In the genomic region with DNA sequence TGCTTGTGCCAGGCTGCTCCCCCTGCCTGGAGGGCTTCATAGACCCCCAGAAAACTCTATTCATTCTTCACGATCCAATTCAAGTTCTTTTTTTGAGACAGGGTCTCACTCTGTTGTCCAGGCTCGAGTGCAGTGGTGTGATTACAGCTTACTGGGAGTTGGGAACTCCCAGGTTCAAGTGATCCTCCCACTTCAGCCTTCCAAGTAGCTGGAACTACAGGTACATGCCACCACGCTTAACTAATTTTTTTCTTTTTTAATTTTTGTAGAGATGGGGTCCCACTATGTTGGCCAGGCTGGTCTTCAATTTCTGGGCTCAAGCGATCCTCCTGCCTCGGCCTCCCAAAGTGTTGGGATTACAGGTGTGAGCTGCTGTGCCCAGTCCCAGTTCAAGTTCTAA, we compare ENCODE assay signal across 1 cellular context.
A peak's percentile ranks its signal among the peaks of the same experiment; 100 is the strongest.
TF ChIP-seq lines count a peak whose summit lies in the region.

No MANE protein-coding gene starts in this region.

TF ChIP-seq in HepG2, 621 proteins besides CTCF, POLR2A, EP300 and RAD21:
- TF ChIP-seq ZBTB21 (CRISPR knock-in tag; IDR thresholded peaks at IDR 0.05) (no peak), ZNF354B (CRISPR knock-in tag; IDR thresholded peaks at IDR 0.05) (no peak), ZKSCAN5 (CRISPR knock-in tag; IDR thresholded peaks at IDR 0.05) (no peak), ZNF121 (CRISPR knock-in tag; IDR thresholded peaks at IDR 0.05) (peak; percentile 74), ATAD3A (CRISPR knock-in tag; IDR thresholded peaks at IDR 0.05) (no peak), ZNF558 (CRISPR knock-in tag; IDR thresholded peaks at IDR 0.05; ENCODE audit: borderline replicate concordance) (no peak), FOSL2 (CRISPR knock-in tag; IDR thresholded peaks at IDR 0.05) (no peak), HOXA3 (CRISPR knock-in tag; IDR thresholded peaks at IDR 0.05) (no peak)
